ENCODE assay signal across 11 cellular contexts in genomic region chr10:69446650-69447151, GRCh38. TPM values are rescaled to one million over a fixed set of nuclear protein-coding genes. Genes with fewer than 3 reads are reported as not detected.
A peak's percentile ranks its signal among the peaks of the same experiment; 100 is the strongest.
DNase-seq lines count a peak whose midpoint lies in the region; ATAC-seq and TF ChIP-seq lines count a peak whose summit lies in the region.
"Had no signal": no experiment of that assay in that cellular context is flagged by ENCODE, and none has a peak within 500 bp of the region (broad histone marks: within the 10 kb centered on the region; RNA-seq: fewer than 3 reads in every experiment).

No MANE protein-coding gene starts in this region.

- H3K9me3 ChIP-seq in IMR-90 (ENCODE audit: control insufficient read depth, insufficient read depth, low read length) (no peaks in the 10 kb centered on the region), breast epithelium (no peaks in the 10 kb centered on the region), Karpas-422 (ENCODE audit: low read length) (no peaks in the 10 kb centered on the region)
- H3K9me3 ChIP-seq: testis had no signal

- H3K36me3 ChIP-seq in IMR-90 (ENCODE audit: control insufficient read depth, insufficient read depth, low read length), result no peaks in the 10 kb centered on the region
- H3K36me3 ChIP-seq in breast epithelium, result no peaks in the 10 kb centered on the region
- H3K36me3 ChIP-seq in Karpas-422 (ENCODE audit: insufficient read depth, low read length), result no peaks in the 10 kb centered on the region

- TF ChIP-seq POLR2A in IMR-90 (IDR thresholded peaks at IDR 0.05; ENCODE audit: low read depth, low read length), result no peak
- TF ChIP-seq POLR2A in breast epithelium (IDR thresholded peaks at IDR 0.05), result no peak

- no peak overlapping the region for H4K8ac ChIP-seq in IMR-90 (ENCODE audit: low read depth in 2 of 2, low read length in 2 of 2)

- H2BK20ac ChIP-seq in IMR-90 (ENCODE audit: low read depth, low read length), result peak overlapping the region; percentile 82

- H3K4me1 ChIP-seq in IMR-90 (ENCODE audit: control insufficient read depth, insufficient read depth, low read length), result peaks cover 9% of the 10 kb centered on the region
- H3K4me1 ChIP-seq in breast epithelium, result no peaks in the 10 kb centered on the region
- H3K4me1 ChIP-seq in Karpas-422 (ENCODE audit: low read length), result peaks cover 15% of the 10 kb centered on the region

- peak overlapping the region; percentile 70; the same call in 1 of the 2 replicates for H3K27ac ChIP-seq in IMR-90 (ENCODE audit: insufficient read depth, low read length)
- peak overlapping the region; percentile 54 to 66 for H3K27ac ChIP-seq in breast epithelium
- no peak overlapping the region for H3K27ac ChIP-seq in Karpas-422 (ENCODE audit: low read length)
- H3K27ac ChIP-seq: testis had no signal

- no peak overlapping the region for H2AFZ ChIP-seq in IMR-90 (replicated peaks; ENCODE audit: low read length, poor library complexity)
- no peak overlapping the region for H2AFZ ChIP-seq in Karpas-422 (ENCODE audit: low read length)

- H3K9ac ChIP-seq in IMR-90 (ENCODE audit: low read depth, low read length), result no peak overlapping the region
- H3K9ac ChIP-seq in Karpas-422 (ENCODE audit: low read length), result no peak overlapping the region

- no peak overlapping the region for H3K23ac ChIP-seq in IMR-90 (ENCODE audit: low read depth, low read length)

- peaks cover 15% of the 10 kb centered on the region for H3K9me1 ChIP-seq in IMR-90 (ENCODE audit: insufficient read depth, low read length)

- H3K4ac ChIP-seq in IMR-90 (ENCODE audit: low read depth, low read length), result peak overlapping the region; percentile 60; the same call in 1 of the 2 replicates

- H3K79me1 ChIP-seq in IMR-90 (ENCODE audit: low read depth in 1 of 2, low read length in 2 of 2), result no peaks in the 10 kb centered on the region

- CTCF ChIA-PET in IMR-90 (lab: Yijun Ruan, JAX), result interaction anchor here (0.6 kb wide), 2 partner anchors 38 to 936 kb away, joined by 4 to 5 read pairs; no protein-coding TSS in a partner anchor

- intact Hi-C loops in IMR-90 (cut with micrococcal nuclease), result no loop called here
- intact Hi-C loops in breast epithelium (cut with DNase I; ENCODE audit: low total_unique reads), result no loop called here

- no peaks in the 10 kb centered on the region for H3K79me2 ChIP-seq in Karpas-422 (ENCODE audit: low read length)

- H3K4me2 ChIP-seq in IMR-90 (ENCODE audit: low read depth, low read length) (peak overlapping the region; percentile 58), Karpas-422 (ENCODE audit: low read depth, low read length, poor library complexity, severe bottlenecking) (no peak overlapping the region)

- WGBS in IMR-90 (ENCODE audit: extremely low coverage in 2 of 2, insufficient read length in 1 of 2), 2 experiments, result 10% methylated on average over 2 of the region's 3 CpGs; no CpG with 5 or more reads in 1 of the 2 experiments

- no peak overlapping the region; the same call in 1 of the 2 replicates for H3K14ac ChIP-seq in IMR-90 (replicated peaks; ENCODE audit: low read depth, low read length)

- DNase-seq in ACHN (peak; percentile 89), IMR-90 (peak; percentile 74), breast epithelium (ENCODE audit: low spot score in 2 of 2) (no peak), lung microvascular endothelial cell (ENCODE audit: low read depth in 2 of 2) (peak; percentile 52 to 90), Karpas-422 (no peak), SHP77 (lab: John Stamatoyannopoulos, UW) (no peak), SKM-1 treated with dmso at 0.1 percent for 144 hours (lab: John Stamatoyannopoulos, UW; ENCODE audit: unreplicated experiment) (no peak), DMS153 treated with DMSO at 0.1 percent for 48 hours (lab: John Stamatoyannopoulos, UW; ENCODE audit: unreplicated experiment) (no peak)
- DNase-seq: activated CD4-positive, alpha-beta T cell treated with anti-CD3 and anti-CD28 coated beads for 4 hours; H9; testis had no signal

- H2AK5ac ChIP-seq in IMR-90 (ENCODE audit: low read depth, low read length), result no peak overlapping the region

- H4K20me1 ChIP-seq in IMR-90 (ENCODE audit: insufficient read depth, low read length), result peaks cover 3% of the 10 kb centered on the region; the same call in 1 of the 2 replicates
- no peaks in the 10 kb centered on the region for H4K20me1 ChIP-seq in Karpas-422 (ENCODE audit: insufficient read depth, low read depth, low read length)

- POLR2A ChIA-PET in IMR-90 (lab: Charles Lee; ENCODE audit: unreplicated experiment), result interaction anchor here (0.6 kb wide), 1 partner anchor 1376 kb away, joined by 8 read pairs; no protein-coding TSS in a partner anchor

- no peak overlapping the region for H3K56ac ChIP-seq in IMR-90 (ENCODE audit: extremely low read depth, insufficient read depth, low read length)

- H3K4me3 ChIP-seq in IMR-90 (ENCODE audit: insufficient read depth, low read depth, low read length), result no peak overlapping the region
- no peak overlapping the region for H3K4me3 ChIP-seq in breast epithelium
- H3K4me3 ChIP-seq in Karpas-422 (ENCODE audit: low read length), result no peak overlapping the region
- H3K4me3 ChIP-seq: testis had no signal

- ATAC-seq in IMR-90 (ENCODE audit: low read depth), result peak; percentile 69

- peaks cover 7% of the 10 kb centered on the region for H3K27me3 ChIP-seq in IMR-90 (ENCODE audit: control insufficient read depth, insufficient read depth, low read length)
- no peaks in the 10 kb centered on the region for H3K27me3 ChIP-seq in breast epithelium
- no peaks in the 10 kb centered on the region for H3K27me3 ChIP-seq in Karpas-422 (ENCODE audit: low read length)
- H3K27me3 ChIP-seq: testis had no signal

- no TSS peak for BruUV-seq in IMR-90 (replicated peaks; lab: Mats Ljungman, UMichigan)

- no peak overlapping the region for H2AK9ac ChIP-seq in IMR-90 (replicated peaks; ENCODE audit: low read depth, low read length, poor library complexity)

- H4K91ac ChIP-seq in IMR-90 (ENCODE audit: insufficient read depth, low read depth, low read length), result peak overlapping the region; percentile 7; the same call in 1 of the 2 replicates

- no peak for TF ChIP-seq RAD21 in IMR-90 (IDR thresholded peaks at IDR 0.05; ENCODE audit: low read length)

- H3K18ac ChIP-seq in IMR-90 (ENCODE audit: low read depth, low read length), result peak overlapping the region; percentile 69; the same call in 1 of the 2 replicates

- dilution Hi-C loops in IMR-90 (cut with HindIII; ENCODE audit: low sequenced_read_pairs, unreplicated experiment), result no loop called here

- H2BK15ac ChIP-seq in IMR-90 (ENCODE audit: low read depth, low read length), result peak overlapping the region; percentile 16; the same call in 1 of the 3 replicates

- peak overlapping the region; percentile 52 for H2BK5ac ChIP-seq in IMR-90 (ENCODE audit: low read depth, low read length, poor library complexity, severe bottlenecking)

- in situ Hi-C loops in ACHN (cut with HindIII; ENCODE audit: low pct_ligation_motif_present, low pct_unique_long_range_greater_than_20kb, low sequenced_read_pairs), result no loop called here
- in situ Hi-C loops in IMR-90 (cut with MboI; ENCODE audit: low sequenced_read_pairs), result no loop called here

- H2BK120ac ChIP-seq in IMR-90 (ENCODE audit: low read depth, low read length), result peak overlapping the region; percentile 61

- H3K9me2 ChIP-seq in Karpas-422 (replicated peaks; ENCODE audit: insufficient read depth, low read length), result no peaks in the 10 kb centered on the region

- TF ChIP-seq CTCF in IMR-90 (conservative IDR thresholded peaks at IDR 0.05; ENCODE audit: low read depth, low read length) (no peak), breast epithelium (IDR thresholded peaks at IDR 0.05) (no peak)

- no peak overlapping the region; the same call in 1 of the 2 replicates for H4K5ac ChIP-seq in IMR-90 (ENCODE audit: low read depth, low read length)

TF ChIP-seq in IMR-90, 13 proteins besides CTCF, POLR2A, EP300 and RAD21 (continues in another document):
- TF ChIP-seq MXI1 (IDR thresholded peaks at IDR 0.05; ENCODE audit: borderline replicate concordance, low read depth, low read length) (no peak), BHLHE40 (IDR thresholded peaks at IDR 0.05; ENCODE audit: low read depth, low read length) (no peak), MAZ (IDR thresholded peaks at IDR 0.05; ENCODE audit: borderline replicate concordance, low read depth, low read length) (no peak), FOS (IDR thresholded peaks at IDR 0.05; ENCODE audit: low read depth, low read length) (peak; percentile 60; the same call in 1 of the 2 replicates), MAFK (IDR thresholded peaks at IDR 0.05; ENCODE audit: low read depth, low read length) (peak; percentile 92), NFE2L2 (IDR thresholded peaks at IDR 0.05; ENCODE audit: low read depth, low read length) (peak; percentile 84), SMC3 (IDR thresholded peaks at IDR 0.05; ENCODE audit: low read depth, low read length) (no peak), ELK1 (IDR thresholded peaks at IDR 0.05; ENCODE audit: borderline replicate concordance, low read depth, low read length) (no peak)

RNA-seq across cellular contexts. Expression of gene TSPAN15, which starts 4.6 kb away (rescaled TPM):
- total RNA-seq in IMR-90 (2012; rRNA removed) (not detected in 2 replicates), breast epithelium (10 to 100 TPM; 53.3 to 89.5 (median 65.0) TPM), lung microvascular endothelial cell (49.2 and 118 TPM in 2 replicates)
- polyA plus RNA-seq in IMR-90 (2012; rRNA removed), result 0.07 and 0.48 TPM in 2 replicates
- polyA plus RNA-seq in IMR-90 (2012; cell fraction: cytosol; rRNA removed), result 0.13 TPM in 1 of 2 replicates, not detected in the other
- polyA plus RNA-seq in IMR-90 (2012; cell fraction: nucleus; rRNA removed; ENCODE audit: low replicate concordance), result 0.08 and 0.19 TPM in 2 replicates
- total RNA-seq in Karpas-422 (2014; rRNA removed; shearing (Covaris generic); ENCODE audit: low replicate concordance), result 0.97 and 1.6 TPM in 2 replicates

RNA-seq across cellular contexts. Expression of gene TACR2, which starts 30.0 kb away (rescaled TPM):
- total RNA-seq in IMR-90 (2012; rRNA removed) (not detected in 2 replicates), breast epithelium (1 to 10 TPM in 1 of 3 donors, under 1 TPM in 2; 0.66 to 3.2 (median 0.73) TPM), lung microvascular endothelial cell (0.60 TPM in 1 of 2 replicates, not detected in the other)
- polyA plus RNA-seq in IMR-90 (2012; rRNA removed), result not detected in 2 replicates
- 0.03 TPM in 1 of 2 replicates, not detected in the other for polyA plus RNA-seq in IMR-90 (2012; cell fraction: cytosol; rRNA removed)
- not detected in 2 replicates for polyA plus RNA-seq in IMR-90 (2012; cell fraction: nucleus; rRNA removed; ENCODE audit: low replicate concordance)
- total RNA-seq in Karpas-422 (2014; rRNA removed; shearing (Covaris generic); ENCODE audit: low replicate concordance), result 1.9 TPM in 1 of 2 replicates, not detected in the other
- total RNA-seq: H9 had no signal

Comparison
In these comparisons a context has a peak if more than half of its experiments do, and no peak if none do; other contexts are left out.
1. DNase-seq: peak in ACHN (single experiment), IMR-90 (single experiment) and lung microvascular endothelial cell (2 of 2); none in breast epithelium (0 of 2), Karpas-422 (single experiment), SHP77 (0 of 2), SKM-1 treated with dmso at 0.1 percent for 144 hours (single experiment) and DMS153 treated with DMSO at 0.1 percent for 48 hours (single experiment).
2. RNA of gene TSPAN15, which starts 4.6 kb away (total RNA-seq): 53.3 to 89.5 TPM in breast epithelium and 49.2 to 118 TPM in lung microvascular endothelial cell; 0.97 to 1.6 TPM in Karpas-422 and not detected in IMR-90; every median in the first group is over 10 times any median in the second.